Comparison of ENCODE assay signal across 8 cellular contexts in genomic region chr3:24525557-24525956, GRCh38. TPM values are rescaled to one million over a fixed set of nuclear protein-coding genes. Genes with fewer than 3 reads are reported as not detected.
"Had no signal": no experiment of that assay in that cellular context is flagged by ENCODE, and none has a peak within 500 bp of the region (broad histone marks: within the 10 kb centered on the region; RNA-seq: fewer than 3 reads in every experiment).

No MANE protein-coding gene starts in this region.

- H3K4me2 ChIP-seq: GM23338 had no signal

- H3K27ac Mint-ChIP-seq: GM23338, H9, HFFc6 had no signal

- ATAC-seq: GM23338 had no signal

- DNase-seq: H9, HCEC 1CT, HFFc6 had no signal

- H3K36me3 Mint-ChIP-seq: IgD-negative memory B cell had no signal

- H2AFZ ChIP-seq: GM23338 had no signal

- H3K9me3 Mint-ChIP-seq: GM23338, H9, IgD-negative memory B cell had no signal

- H3K4me3 Mint-ChIP-seq: GM23338, H9, HFFc6, IgD-negative memory B cell had no signal

- FAIRE-seq: H1, H54, HTR-8/SVneo had no signal

- H3K4me3 ChIP-seq: GM23338 had no signal

RNA-seq across cellular contexts. Expression of gene THRB, which starts 30.9 kb away (rescaled TPM):
- total RNA-seq: HFFc6 had no signal
